ENCODE assay signal across 13 cellular contexts in the genomic region with DNA sequence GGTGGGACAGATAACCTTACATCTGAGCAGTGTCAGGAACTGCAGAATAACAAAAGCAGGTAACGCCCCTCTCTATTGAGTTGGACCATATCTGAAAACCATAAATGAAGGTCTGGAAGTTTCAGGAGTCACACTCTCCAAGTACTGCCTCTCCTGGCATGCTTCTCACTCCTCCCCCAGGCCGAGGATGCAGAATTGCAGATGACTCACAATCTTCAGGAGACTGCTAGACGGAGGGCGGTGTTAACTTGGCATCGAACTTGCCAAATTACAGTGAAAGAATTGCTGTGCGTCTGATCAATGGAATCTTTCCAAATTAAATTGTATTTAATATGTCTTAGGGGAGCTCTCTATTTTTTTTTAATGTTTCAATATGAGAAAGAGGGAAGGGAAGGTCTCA.
DNase-seq lines count a peak whose midpoint lies in the region; ATAC-seq, FAIRE-seq and TF ChIP-seq lines count a peak whose summit lies in the region.
"Had no signal": no experiment of that assay in that cellular context is flagged by ENCODE, and none has a peak within 500 bp of the region (broad histone marks: within the 10 kb centered on the region; RNA-seq: fewer than 3 reads in every experiment).

No MANE protein-coding gene starts in this region.

- no peaks in the 10 kb centered on the region for H3K9me3 Mint-ChIP-seq in activated CD4-positive, alpha-beta T cell treated with anti-CD3 and anti-CD28 coated beads, Interleukin-2, amount 10 ng/mL, durations not matched to agents 7 days and 5 days
- H3K9me3 Mint-ChIP-seq: IgD-negative memory B cell; stimulated activated naive B cell treated with anti-CD40 and anti-IgM and Interleukin-4, amounts not matched to agents 10 μg/mL and 1 μg/mL and 100 μg/mL, for 72 hours had no signal

- no peak overlapping the region for H3K4me3 ChIP-seq in Panc1 (ENCODE audit: low read depth in 2 of 2, low read length in 2 of 2)
- no peak overlapping the region for H3K4me3 ChIP-seq in epithelial cell of esophagus (ENCODE audit: low read length)
- H3K4me3 ChIP-seq in pancreas = no peak overlapping the region
- no peak overlapping the region for H3K4me3 ChIP-seq in stomach
- H3K4me3 ChIP-seq in WERI-Rb-1 (ENCODE audit: low read depth, low read length) = no peak overlapping the region

- H3K36me3 ChIP-seq in Panc1 (ENCODE audit: control insufficient read depth, insufficient read depth, low read length) = no peaks in the 10 kb centered on the region
- no peaks in the 10 kb centered on the region for H3K36me3 ChIP-seq in pancreas
- no peaks in the 10 kb centered on the region for H3K36me3 ChIP-seq in stomach
- H3K36me3 ChIP-seq in WERI-Rb-1 = no peaks in the 10 kb centered on the region

- DNase-seq in ELR (ENCODE audit: low read depth) = peak; percentile 85
- DNase-seq in Panc1 (ENCODE audit: low read depth, low spot score) = no peak
- DNase-seq in epithelial cell of esophagus (ENCODE audit: low read depth) = peak; percentile 88
- DNase-seq in pancreas = no peak
- DNase-seq in stomach = no peak
- no peak for DNase-seq in WERI-Rb-1
- no peak for DNase-seq in activated CD4-positive, alpha-beta T cell treated with anti-CD3 and anti-CD28 coated beads, Interleukin-2, amount 10 ng/mL, durations not matched to agents 7 days and 5 days
- DNase-seq: activated T-cell treated with anti-CD3 and anti-CD28 coated beads, Interleukin-2, amount 50 U/mL, for 48 hours; effector CD8-positive, alpha-beta T cell; NCI-H526; stimulated activated naive B cell treated with anti-CD40 and anti-IgM and Interleukin-4, amounts not matched to agents 10 μg/mL and 1 μg/mL and 100 μg/mL, for 72 hours had no signal

- 76 to 82% methylated on average over 6 of the region's 6 CpGs for WGBS in pancreas, 2 donors
- 36 to 52% (median 49%) methylated on average over 6 of the region's 6 CpGs for WGBS in stomach, 5 donors

- CTCF ChIA-PET in Panc1 (lab: Charles Lee) = interaction anchor here (0.9 kb wide), 1 partner anchor 25 kb away, joined by 3 read pairs; no protein-coding TSS in a partner anchor
- CTCF ChIA-PET in activated CD4-positive, alpha-beta T cell treated with anti-CD3 and anti-CD28 coated beads, Interleukin-2, amount 10 ng/mL, durations not matched to agents 7 days and 5 days (lab: Charles Lee) = interaction anchor here (0.8 kb wide), 1 partner anchor 25 kb away, joined by 3 read pairs; no protein-coding TSS in a partner anchor

- POLR2A ChIA-PET in Panc1 (lab: Charles Lee) = no interaction called here
- POLR2A ChIA-PET in activated CD4-positive, alpha-beta T cell treated with anti-CD3 and anti-CD28 coated beads, Interleukin-2, amount 10 ng/mL, durations not matched to agents 7 days and 5 days (lab: Charles Lee) = no interaction called here

- H3K27ac ChIP-seq in Panc1 (ENCODE audit: low read length) (no peak overlapping the region), pancreas (no peak overlapping the region), stomach (no peak overlapping the region), WERI-Rb-1 (no peak overlapping the region)

- no TSS peak for BruUV-seq in Panc1 (replicated peaks; lab: Mats Ljungman, UMichigan)

- H3K27me3 ChIP-seq in Panc1 (ENCODE audit: control insufficient read depth, insufficient read depth, low read length) = no peaks in the 10 kb centered on the region
- no peaks in the 10 kb centered on the region for H3K27me3 ChIP-seq in pancreas
- H3K27me3 ChIP-seq in stomach = peaks cover 0 to 4% (median 0%) of the 10 kb centered on the region in 3 donors
- H3K27me3 ChIP-seq in WERI-Rb-1 (ENCODE audit: insufficient read depth, low read depth, severe bottlenecking) = no peaks in the 10 kb centered on the region

- TF ChIP-seq CTCF in Panc1 (IDR thresholded peaks at IDR 0.05) = no peak
- no peak for TF ChIP-seq CTCF in epithelial cell of esophagus (IDR thresholded peaks at IDR 0.05; ENCODE audit: insufficient read depth, low read depth, low read length, missing control alignments)
- TF ChIP-seq CTCF in pancreas (IDR thresholded peaks at IDR 0.05) = no peak
- TF ChIP-seq CTCF in stomach (IDR thresholded peaks at IDR 0.05) = no peak
- TF ChIP-seq CTCF in WERI-Rb-1 (IDR thresholded peaks at IDR 0.05; ENCODE audit: low read depth, low read length) = no peak

- H3K9me3 ChIP-seq in Panc1 (ENCODE audit: control insufficient read depth, insufficient read depth, low read depth, low read length) = no peaks in the 10 kb centered on the region
- H3K9me3 ChIP-seq in pancreas = no peaks in the 10 kb centered on the region
- no peaks in the 10 kb centered on the region for H3K9me3 ChIP-seq in stomach
- H3K9me3 ChIP-seq in WERI-Rb-1 (ENCODE audit: severe bottlenecking) = no peaks in the 10 kb centered on the region

- H3K4me1 ChIP-seq in Panc1 (ENCODE audit: control insufficient read depth, insufficient read depth, low read length) (no peaks in the 10 kb centered on the region), pancreas (no peaks in the 10 kb centered on the region), stomach (peaks cover 0 to 35% (median 11%) of the 10 kb centered on the region in 4 donors)

- no peaks in the 10 kb centered on the region for H3K36me3 Mint-ChIP-seq in activated CD4-positive, alpha-beta T cell treated with anti-CD3 and anti-CD28 coated beads, Interleukin-2, amount 10 ng/mL, durations not matched to agents 7 days and 5 days (ENCODE audit: low read depth)
- H3K36me3 Mint-ChIP-seq: IgD-negative memory B cell had no signal

- H3K4me3 Mint-ChIP-seq in activated CD4-positive, alpha-beta T cell treated with anti-CD3 and anti-CD28 coated beads, Interleukin-2, amount 10 ng/mL, durations not matched to agents 7 days and 5 days = no peak overlapping the region
- H3K4me3 Mint-ChIP-seq: IgD-negative memory B cell; stimulated activated naive B cell treated with anti-CD40 and anti-IgM and Interleukin-4, amounts not matched to agents 10 μg/mL and 1 μg/mL and 100 μg/mL, for 72 hours had no signal

- TF ChIP-seq EP300 in stomach (IDR thresholded peaks at IDR 0.05) = no peak

- no peak overlapping the region for H3K27ac Mint-ChIP-seq in activated CD4-positive, alpha-beta T cell treated with anti-CD3 and anti-CD28 coated beads, Interleukin-2, amount 10 ng/mL, durations not matched to agents 7 days and 5 days
- H3K27ac Mint-ChIP-seq: IgD-negative memory B cell; stimulated activated naive B cell treated with anti-CD40 and anti-IgM and Interleukin-4, amounts not matched to agents 10 μg/mL and 1 μg/mL and 100 μg/mL, for 72 hours had no signal

- peaks cover 20% of the 10 kb centered on the region for H3K4me1 Mint-ChIP-seq in activated CD4-positive, alpha-beta T cell treated with anti-CD3 and anti-CD28 coated beads, Interleukin-2, amount 10 ng/mL, durations not matched to agents 7 days and 5 days

- no peak for TF ChIP-seq POLR2A in stomach (IDR thresholded peaks at IDR 0.05)

- intact Hi-C loops in Panc1 (cut with micrococcal nuclease; ENCODE audit: unreplicated experiment) (no loop called here), pancreas (cut with DNase I) (loop anchor here in 1 of 3 donors (10.0 kb wide), 1 partner anchor 508 kb away; no protein-coding TSS in a partner anchor), stomach (cut with DNase I; ENCODE audit: low total_unique reads) (no loop called here)

- FAIRE-seq in pancreas (lab: Jason Lieb, UNC) = no peak

- ATAC-seq in Panc1 (peak; percentile 66; the same call in 1 of the 2 replicates), pancreas (peak in 3 of 4 donors; percentile 40 to 60 (median 55)), HG02759 (IDR thresholded peaks at IDR 0.05; ENCODE audit: unreplicated experiment) (no peak)
- ATAC-seq: stimulated activated naive B cell treated with anti-CD40 and anti-IgM and Interleukin-4, amounts not matched to agents 10 μg/mL and 1 μg/mL and 100 μg/mL, for 72 hours had no signal

- peaks cover 20% of the 10 kb centered on the region for H3K27me3 Mint-ChIP-seq in activated CD4-positive, alpha-beta T cell treated with anti-CD3 and anti-CD28 coated beads, Interleukin-2, amount 10 ng/mL, durations not matched to agents 7 days and 5 days

- in situ Hi-C loops in Panc1 (cut with HindIII; ENCODE audit: low pct_unique_long_range_greater_than_20kb, low sequenced_read_pairs) = no loop called here

Comparison
In these comparisons a context has a peak if more than half of its experiments do, and no peak if none do; other contexts are left out.
1. DNase-seq: peak in ELR (single experiment) and epithelial cell of esophagus (single experiment); none in Panc1 (single experiment), pancreas (0 of 6), stomach (single experiment), WERI-Rb-1 (single experiment) and activated CD4-positive, alpha-beta T cell treated with anti-CD3 and anti-CD28 coated beads, Interleukin-2, amount 10 ng/mL, durations not matched to agents 7 days and 5 days (single experiment).